ENCODE assay signal across 8 cellular contexts in the genomic region with DNA sequence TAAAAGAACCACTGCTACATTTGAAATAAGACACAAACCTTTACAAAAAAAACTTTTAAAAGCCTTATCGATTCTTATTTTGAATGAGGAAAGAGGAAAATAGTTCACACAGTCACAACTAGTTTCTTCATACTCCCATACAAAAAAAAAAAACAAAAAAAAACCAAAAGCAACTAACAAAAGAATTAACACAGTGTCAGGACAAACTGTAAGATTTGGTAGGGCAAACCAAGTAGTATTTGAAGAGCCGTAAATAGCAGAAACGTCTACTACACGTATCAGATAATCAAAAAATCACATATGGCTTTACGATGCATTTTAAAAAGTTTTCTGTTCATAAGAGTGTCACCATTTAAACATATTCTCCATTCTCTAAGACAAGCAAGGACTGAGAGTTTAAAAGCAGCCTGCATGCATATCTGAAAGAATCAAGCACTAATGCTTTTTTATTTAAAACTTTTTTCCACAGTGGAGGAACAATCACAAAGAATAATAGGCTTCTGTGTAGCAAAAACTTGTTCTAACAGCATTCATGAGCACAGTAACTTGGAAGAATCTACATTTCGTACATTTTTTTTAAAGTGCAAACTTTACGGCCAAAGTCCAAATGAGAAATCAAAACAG. TPM values are rescaled to one million over a fixed set of nuclear protein-coding genes. Genes with fewer than 3 reads are reported as not detected.
A peak's percentile ranks its signal among the peaks of the same experiment; 100 is the strongest.
DNase-seq lines count a peak whose midpoint lies in the region; ATAC-seq and TF ChIP-seq lines count a peak whose summit lies in the region.

No MANE protein-coding gene starts in this region.

- no peak for TF ChIP-seq CTCF in GM12875 (IDR thresholded peaks at IDR 0.05; ENCODE audit: borderline replicate concordance, insufficient read depth, low read depth, low read length)
- no peak for TF ChIP-seq CTCF in foreskin fibroblast (IDR thresholded peaks at IDR 0.05; ENCODE audit: low read depth, low read length)

- H3K4me3 Mint-ChIP-seq in T-helper 17 cell = peak overlapping the region; percentile 100

- peaks cover 35% of the 10 kb centered on the region for H3K4me1 Mint-ChIP-seq in T-helper 17 cell

- H3K9me3 ChIP-seq in T-helper 17 cell (ENCODE audit: control insufficient read depth, low read length, poor library complexity, severe bottlenecking) = no peaks in the 10 kb centered on the region

- ATAC-seq in T-helper 17 cell (no peak), HG03108 (IDR thresholded peaks at IDR 0.05; ENCODE audit: unreplicated experiment) (no peak), GM18517 (IDR thresholded peaks at IDR 0.05; ENCODE audit: unreplicated experiment) (no peak), HG02798 (IDR thresholded peaks at IDR 0.05; ENCODE audit: poor library complexity, unreplicated experiment) (no peak)

- peak overlapping the region; percentile 99 for H3K27ac Mint-ChIP-seq in T-helper 17 cell

- peaks cover 8% of the 10 kb centered on the region for H3K36me3 Mint-ChIP-seq in T-helper 17 cell (ENCODE audit: low read depth)

- peak overlapping the region; percentile 98 for H3K4me3 ChIP-seq in GM12875 (ENCODE audit: low read depth, low read length)
- peak overlapping the region; percentile 68 to 81 for H3K4me3 ChIP-seq in foreskin fibroblast (ENCODE audit: low read depth in 1 of 2, low read length in 2 of 2)

- H3K27me3 Mint-ChIP-seq in T-helper 17 cell = no peaks in the 10 kb centered on the region

- DNase-seq in T-helper 17 cell (no peak), foreskin fibroblast (no peak), retina (peak; percentile 15), 8988T (no peak)

RNA-seq across cellular contexts. Expression of gene PICALM, which starts 2.2 kb away (rescaled TPM):
- 100 to 1,000 TPM; 122 to 124 TPM for total RNA-seq in T-helper 17 cell
